20 cellular contexts compared by ENCODE assay signal in the genomic region with DNA sequence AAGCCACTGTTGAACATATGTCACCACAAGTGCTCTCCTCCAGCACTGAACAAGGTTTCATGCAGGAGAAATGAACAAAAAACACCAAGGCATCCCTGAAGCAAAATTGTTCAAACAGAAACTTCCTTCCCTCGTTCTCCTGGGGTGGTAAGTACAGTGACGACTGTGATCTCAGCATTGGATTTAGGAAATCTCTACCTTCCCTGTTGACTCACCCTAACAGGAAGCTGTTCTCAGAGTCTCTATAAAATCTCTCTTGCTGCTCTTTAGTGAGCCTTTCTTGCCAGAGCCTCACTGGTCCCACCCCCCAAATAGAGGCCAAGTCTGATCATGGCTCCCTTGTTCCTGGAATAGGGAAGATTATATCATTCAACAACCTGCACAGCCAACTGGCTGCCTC. TPM values are rescaled to one million over a fixed set of nuclear protein-coding genes. Genes with fewer than 3 reads are reported as not detected.
A peak's percentile ranks its signal among the peaks of the same experiment; 100 is the strongest.
DNase-seq lines count a peak whose midpoint lies in the region; ATAC-seq and TF ChIP-seq lines count a peak whose summit lies in the region.
"Had no signal": no experiment of that assay in that cellular context is flagged by ENCODE, and none has a peak within 500 bp of the region (broad histone marks: within the 10 kb centered on the region; RNA-seq: fewer than 3 reads in every experiment).

No MANE protein-coding gene starts in this region.

- peaks cover 6% of the 10 kb centered on the region for H3K4me1 Mint-ChIP-seq in activated T-helper 17 cell treated with anti-CD3 and anti-CD28 coated beads, Interleukin-2, amount 50 U/mL, for 72 hours
- peaks cover 37% of the 10 kb centered on the region for H3K4me1 Mint-ChIP-seq in stimulated activated effector memory CD8-positive, alpha-beta T cell treated with anti-CD3 and anti-CD28 coated beads, Interleukin-12 subunit alpha, Interleukin-12 subunit beta, amount 100 ng/mL, for 72 hours

- peak overlapping the region; percentile 15 for H3K27ac Mint-ChIP-seq in activated T-helper 17 cell treated with anti-CD3 and anti-CD28 coated beads, Interleukin-2, amount 50 U/mL, for 72 hours
- H3K27ac Mint-ChIP-seq in stimulated activated effector memory CD8-positive, alpha-beta T cell treated with anti-CD3 and anti-CD28 coated beads, Interleukin-12 subunit alpha, Interleukin-12 subunit beta, amount 100 ng/mL, for 72 hours = peak overlapping the region; percentile 2
- H3K27ac Mint-ChIP-seq: activated naive CD4-positive, alpha-beta T cell treated with anti-CD3 and anti-CD28 coated beads, Interleukin-2, amount 50 U/mL, for 72 hours; activated T-cell treated with anti-CD3 and anti-CD28 coated beads, Interleukin-2, amount 50 U/mL, for 24 hours had no signal

- H3K36me3 ChIP-seq in HEK293 (ENCODE audit: control insufficient read depth in 2 of 2, insufficient read depth in 1 of 2, low read length in 2 of 2) = no peaks in the 10 kb centered on the region
- H3K36me3 ChIP-seq: BLaER1, gastroesophageal sphincter had no signal

- no peak for ATAC-seq in activated T-helper 17 cell treated with anti-CD3 and anti-CD28 coated beads, Interleukin-2, amount 50 U/mL, for 72 hours (replicated peaks)
- ATAC-seq in stimulated activated effector memory CD8-positive, alpha-beta T cell treated with anti-CD3 and anti-CD28 coated beads, Interleukin-12 subunit alpha, Interleukin-12 subunit beta, amount 100 ng/mL, for 72 hours = no peak
- ATAC-seq in GM21515 (IDR thresholded peaks at IDR 0.05; ENCODE audit: unreplicated experiment) = no peak
- ATAC-seq: activated naive CD4-positive, alpha-beta T cell treated with anti-CD3 and anti-CD28 coated beads, Interleukin-2, amount 50 U/mL, for 72 hours; gastroesophageal sphincter had no signal

- H3K9me3 Mint-ChIP-seq in activated T-helper 17 cell treated with anti-CD3 and anti-CD28 coated beads, Interleukin-2, amount 50 U/mL, for 72 hours = no peaks in the 10 kb centered on the region
- no peaks in the 10 kb centered on the region for H3K9me3 Mint-ChIP-seq in stimulated activated effector memory CD8-positive, alpha-beta T cell treated with anti-CD3 and anti-CD28 coated beads, Interleukin-12 subunit alpha, Interleukin-12 subunit beta, amount 100 ng/mL, for 72 hours
- H3K9me3 Mint-ChIP-seq: activated naive CD4-positive, alpha-beta T cell treated with anti-CD3 and anti-CD28 coated beads, Interleukin-2, amount 50 U/mL, for 72 hours; activated T-cell treated with anti-CD3 and anti-CD28 coated beads, Interleukin-2, amount 50 U/mL, for 24 hours; naive B cell had no signal

- no peaks in the 10 kb centered on the region for H3K27me3 Mint-ChIP-seq in activated T-helper 17 cell treated with anti-CD3 and anti-CD28 coated beads, Interleukin-2, amount 50 U/mL, for 72 hours
- H3K27me3 Mint-ChIP-seq: activated T-cell treated with anti-CD3 and anti-CD28 coated beads, Interleukin-2, amount 50 U/mL, for 24 hours had no signal

- no peak overlapping the region for H3K4me3 ChIP-seq in HEK293 (ENCODE audit: low read depth, low read length)
- no peak overlapping the region for H3K4me3 ChIP-seq in fibroblast of mammary gland (ENCODE audit: control insufficient read depth, low read depth, low read length)
- H3K4me3 ChIP-seq: BLaER1, gastroesophageal sphincter had no signal

- H3K9me3 ChIP-seq in HEK293 (ENCODE audit: control insufficient read depth, insufficient read depth, low read depth, low read length) = no peaks in the 10 kb centered on the region
- H3K9me3 ChIP-seq: BLaER1, gastroesophageal sphincter had no signal

- POLR2A ChIA-PET in HEK293 (lab: Yijun Ruan, JAX) = interaction anchor here (1.5 kb wide), 1 partner anchor 75 kb away, joined by 3 read pairs; a partner anchor contains a TSS

- no peak overlapping the region for H3K4me3 Mint-ChIP-seq in activated T-helper 17 cell treated with anti-CD3 and anti-CD28 coated beads, Interleukin-2, amount 50 U/mL, for 72 hours
- no peak overlapping the region for H3K4me3 Mint-ChIP-seq in stimulated activated effector memory CD8-positive, alpha-beta T cell treated with anti-CD3 and anti-CD28 coated beads, Interleukin-12 subunit alpha, Interleukin-12 subunit beta, amount 100 ng/mL, for 72 hours
- H3K4me3 Mint-ChIP-seq: activated T-cell treated with anti-CD3 and anti-CD28 coated beads, Interleukin-2, amount 50 U/mL, for 24 hours had no signal

- TF ChIP-seq CTCF in HEK293 (tag by site-specific recombination; IDR thresholded peaks at IDR 0.05) (no peak), fibroblast of mammary gland (conservative IDR thresholded peaks at IDR 0.05; ENCODE audit: control insufficient read depth, insufficient read depth, low read depth, low read length) (no peak)

- CTCF ChIA-PET in HEK293 (lab: Yijun Ruan, JAX) = interaction anchor here (0.6 to 1.7 kb wide), 4 partner anchors 14 to 157 kb away, joined by 3 to 6 read pairs (median 4); no protein-coding TSS in a partner anchor

- H3K27ac ChIP-seq in HEK293 (ENCODE audit: extremely low read depth, low read depth, low read length) = no peak overlapping the region
- H3K27ac ChIP-seq: BLaER1, gastroesophageal sphincter had no signal

- DNase-seq in fibroblast of mammary gland (ENCODE audit: low read depth) = peak; percentile 64
- no peak for DNase-seq in stimulated activated effector memory CD8-positive, alpha-beta T cell treated with anti-CD3 and anti-CD28 coated beads, Interleukin-12 subunit alpha, Interleukin-12 subunit beta, amount 100 ng/mL, for 72 hours (ENCODE audit: low spot score in 2 of 2)
- DNase-seq in middle frontal gyrus (ENCODE audit: extremely low spot score, low spot score) = no peak
- DNase-seq in activated effector memory CD4-positive, alpha-beta T cell treated with anti-CD3 and anti-CD28 coated beads, Interleukin-2, amount 50 U/mL, for 16 hours = no peak
- DNase-seq in hepatic stellate cell (ENCODE audit: low spot score) = no peak
- DNase-seq: activated CD4-positive, alpha-beta T cell treated with anti-CD3 and anti-CD28 coated beads, Interleukin-2, amount 50 U/mL, for 48 hours; activated T-cell treated with anti-CD3 and anti-CD28 coated beads, Interleukin-2, amount 50 U/mL, for 24 hours; central memory CD4-positive, alpha-beta T cell; naive B cell; NCI-H2081; NCI-H526 treated with DMSO at 0.1 percent for 48 hours; small intestine had no signal

- H3K4me1 ChIP-seq in HEK293 (ENCODE audit: control insufficient read depth, insufficient read depth, low read length) = 0 out of 2 replicates have a peak, but pooled peaks cover 4% of the 10 kb centered on the region
- H3K4me1 ChIP-seq: BLaER1 had no signal

- no peaks in the 10 kb centered on the region for H3K36me3 Mint-ChIP-seq in activated T-helper 17 cell treated with anti-CD3 and anti-CD28 coated beads, Interleukin-2, amount 50 U/mL, for 72 hours (ENCODE audit: low read depth)
- no peaks in the 10 kb centered on the region for H3K36me3 Mint-ChIP-seq in stimulated activated effector memory CD8-positive, alpha-beta T cell treated with anti-CD3 and anti-CD28 coated beads, Interleukin-12 subunit alpha, Interleukin-12 subunit beta, amount 100 ng/mL, for 72 hours
- H3K36me3 Mint-ChIP-seq: activated naive CD4-positive, alpha-beta T cell treated with anti-CD3 and anti-CD28 coated beads, Interleukin-2, amount 50 U/mL, for 72 hours; naive B cell had no signal

TF ChIP-seq in HEK293, 187 proteins besides CTCF, POLR2A, EP300 and RAD21:
- TF ChIP-seq ZNF184 (tag by site-specific recombination; IDR thresholded peaks at IDR 0.05) (no peak), GFI1B (tag by site-specific recombination; IDR thresholded peaks at IDR 0.05) (0 out of 2 replicates have a peak, but pooled peaks have one; percentile 23)

RNA-seq across cellular contexts. Expression of a gene that starts 12.5 kb away (rescaled TPM):
- under 1 TPM in 1 of 2 donors, not detected in 1; 0.26 TPM for total RNA-seq in activated T-helper 17 cell treated with anti-CD3 and anti-CD28 coated beads, Interleukin-2, amount 50 U/mL, for 72 hours
- total RNA-seq: gastroesophageal sphincter, temporal lobe had no signal

RNA-seq across cellular contexts. Expression of a gene that starts 23.3 kb away (rescaled TPM):
- total RNA-seq in activated T-helper 17 cell treated with anti-CD3 and anti-CD28 coated beads, Interleukin-2, amount 50 U/mL, for 72 hours = 1 to 10 TPM in 1 of 2 donors, under 1 TPM in 1; 0.30 to 1.2 TPM
- total RNA-seq: temporal lobe had no signal

RNA-seq across cellular contexts. Expression of a gene that starts 47.8 kb away (rescaled TPM):
- not detected for total RNA-seq in activated T-helper 17 cell treated with anti-CD3 and anti-CD28 coated beads, Interleukin-2, amount 50 U/mL, for 72 hours
- total RNA-seq: activated naive CD4-positive, alpha-beta T cell treated with anti-CD3 and anti-CD28 coated beads, Interleukin-2, amount 50 U/mL, for 72 hours had no signal

RNA-seq across cellular contexts. Expression of a gene that starts 50.0 kb away (rescaled TPM):
- 1 to 10 TPM in 1 of 2 donors, under 1 TPM in 1; 0.78 to 3.6 TPM for total RNA-seq in activated T-helper 17 cell treated with anti-CD3 and anti-CD28 coated beads, Interleukin-2, amount 50 U/mL, for 72 hours
- total RNA-seq: liver had no signal
